Comparison of ENCODE assay signal across 25 cellular contexts in the genomic region with DNA sequence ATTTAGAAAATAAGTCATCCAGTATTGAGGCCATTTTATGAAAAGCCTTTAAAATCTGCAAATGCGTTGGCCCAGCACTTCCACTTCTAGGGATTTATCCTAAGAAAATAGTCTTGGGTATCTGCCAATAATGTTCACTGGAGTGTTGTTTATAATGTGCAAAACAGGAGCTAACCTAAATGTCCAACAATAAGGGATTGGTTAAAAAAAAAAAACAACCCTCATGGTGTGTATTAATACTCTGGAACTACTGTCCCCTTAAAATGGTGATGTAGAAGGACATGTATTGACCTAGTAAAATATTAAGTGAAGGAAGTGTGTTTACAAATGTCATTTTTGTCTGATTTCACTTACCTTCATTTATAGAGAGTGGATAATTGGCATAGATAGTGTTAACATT.
"Had no signal": no experiment of that assay in that cellular context is flagged by ENCODE, and none has a peak within 500 bp of the region (broad histone marks: within the 10 kb centered on the region; RNA-seq: fewer than 3 reads in every experiment).

No MANE protein-coding gene starts in this region.

- H3K9me3 Mint-ChIP-seq: effector memory CD8-positive, alpha-beta T cell; endodermal cell had no signal

- H3K4me3 ChIP-seq: colonic mucosa, esophagus squamous epithelium, gastrocnemius medialis, heart right ventricle, left lung, lower lobe of right lung, mucosa of descending colon had no signal

- H3K27me3 ChIP-seq: colonic mucosa, esophagus squamous epithelium, gastrocnemius medialis, heart right ventricle, left lung had no signal

- H3K27ac Mint-ChIP-seq: dendritic cell treated with granulocyte-macrophage colony-stimulating factor and Interleukin-4, amounts not matched to agents 40 ng/mL and 50 ng/mL, for 4 days; effector memory CD8-positive, alpha-beta T cell; endodermal cell; mesothelial cell of epicardium had no signal

- H3K36me3 ChIP-seq: colonic mucosa had no signal

- H3K27me3 Mint-ChIP-seq: dendritic cell treated with granulocyte-macrophage colony-stimulating factor and Interleukin-4, amounts not matched to agents 40 ng/mL and 50 ng/mL, for 4 days; effector memory CD8-positive, alpha-beta T cell; naive B cell had no signal

- H3K9me3 ChIP-seq: colonic mucosa, gastrocnemius medialis, left lung, lower lobe of right lung, mucosa of descending colon had no signal

- H3K4me3 Mint-ChIP-seq: dendritic cell treated with granulocyte-macrophage colony-stimulating factor and Interleukin-4, amounts not matched to agents 40 ng/mL and 50 ng/mL, for 4 days; effector memory CD8-positive, alpha-beta T cell; endodermal cell; mesothelial cell of epicardium; naive B cell had no signal

- DNase-seq: colonic mucosa; cortex of kidney; effector CD8-positive, alpha-beta T cell; effector memory CD8-positive, alpha-beta T cell; endodermal cell; erythroblast; esophagus squamous epithelium; foreskin fibroblast; foreskin melanocyte; gastrocnemius medialis; glutamatergic neuron; head of caudate nucleus; heart right ventricle; hippocampal formation; left cardiac atrium; left lung; left ventricle myocardium superior; lower lobe of right lung; mesenchymal stem cell; mucosa of descending colon; naive B cell had no signal

- ATAC-seq: effector memory CD8-positive, alpha-beta T cell; esophagus mucosa; gastrocnemius medialis; left lung; lower lobe of right lung; mucosa of descending colon had no signal

- H3K4me1 ChIP-seq: colonic mucosa had no signal

- H3K27ac ChIP-seq: colonic mucosa, epithelial cell of prostate, esophagus squamous epithelium, gastrocnemius medialis, left lung, lower lobe of right lung had no signal
